ENCODE assay signal across 1 cellular context in genomic region chr1:205892175-205892574, GRCh38.
A peak's percentile ranks its signal among the peaks of the same experiment; 100 is the strongest.
TF ChIP-seq lines count a peak whose summit lies in the region.

No MANE protein-coding gene starts in this region.

TF ChIP-seq in SK-N-SH, 30 proteins besides CTCF, POLR2A, EP300 and RAD21 (continued from another document):
- TF ChIP-seq GATA2 (CRISPR knock-in tag; IDR thresholded peaks at IDR 0.05) (peak; percentile 95), MXI1 (IDR thresholded peaks at IDR 0.05; ENCODE audit: low read depth, low read length) (peak; percentile 51; the same call in 1 of the 2 replicates), RCOR1 (IDR thresholded peaks at IDR 0.05; ENCODE audit: low read length) (peak; percentile 86; the same call in 1 of the 2 replicates), CHD2 (IDR thresholded peaks at IDR 0.05; ENCODE audit: low read length, partially characterized antibody) (peak; percentile 61)
